Comparison of ENCODE assay signal across 9 cellular contexts in the genomic region with DNA sequence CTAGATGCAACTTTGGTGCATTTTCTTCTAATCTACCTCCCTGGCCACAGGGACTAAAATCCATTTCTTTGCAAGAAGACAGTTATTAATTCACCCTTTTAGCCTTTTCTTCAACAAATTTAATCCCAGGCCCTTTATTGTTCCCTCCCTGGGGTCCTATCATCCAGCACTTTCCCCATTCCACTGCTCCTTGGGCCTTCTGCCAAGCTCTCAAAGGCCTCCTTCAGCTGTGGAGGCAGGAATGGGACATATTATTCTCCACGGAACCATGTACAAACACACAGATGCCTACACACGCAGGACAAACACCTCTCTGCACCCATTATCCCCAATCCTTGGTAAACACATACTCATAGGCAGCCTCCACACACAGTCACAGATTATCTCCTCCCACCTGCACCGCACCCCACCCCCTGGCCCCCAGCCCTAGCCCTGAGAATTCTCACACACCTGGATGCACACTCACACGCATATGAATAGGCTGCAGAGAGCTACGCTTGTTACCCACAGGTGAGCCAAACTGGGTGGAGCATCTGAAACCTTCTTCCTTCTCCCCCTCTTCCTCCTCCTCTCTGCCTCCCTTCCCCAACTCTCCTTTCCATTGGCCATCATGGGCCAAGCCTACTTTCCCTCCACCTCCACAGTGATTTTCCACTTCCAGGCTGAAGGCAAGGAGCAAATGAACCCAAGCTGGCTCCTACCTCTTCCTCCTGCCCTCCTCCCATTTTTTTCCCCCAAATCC. TPM values are rescaled to one million over a fixed set of nuclear protein-coding genes. Genes with fewer than 3 reads are reported as not detected.
DNase-seq lines count a peak whose midpoint lies in the region; ATAC-seq, FAIRE-seq and TF ChIP-seq lines count a peak whose summit lies in the region.
"Had no signal": no experiment of that assay in that cellular context is flagged by ENCODE, and none has a peak within 500 bp of the region (broad histone marks: within the 10 kb centered on the region; RNA-seq: fewer than 3 reads in every experiment).

No MANE protein-coding gene starts in this region.

- no peaks in the 10 kb centered on the region for H3K9me3 ChIP-seq in esophagus squamous epithelium
- no peaks in the 10 kb centered on the region for H3K9me3 ChIP-seq in prostate gland

- ATAC-seq in GM19324 (IDR thresholded peaks at IDR 0.05; ENCODE audit: low FRiP score, unreplicated experiment) = no peak

- peak overlapping the region; percentile 15 to 79 (median 48) for H3K27ac ChIP-seq in esophagus squamous epithelium
- peak overlapping the region in 1 of 2 donors; percentile 11 for H3K27ac ChIP-seq in prostate gland

- H3K4me1 ChIP-seq in esophagus squamous epithelium (peaks cover 23 to 87% (median 58%) of the 10 kb centered on the region in 3 donors), prostate gland (replicated peaks) (no peaks in the 10 kb centered on the region)

- H3K27me3 ChIP-seq in esophagus squamous epithelium (no peaks in the 10 kb centered on the region), prostate gland (replicated peaks; ENCODE audit: insufficient read depth) (no peaks in the 10 kb centered on the region)

- DNase-seq in GM12891 (ENCODE audit: insufficient read length, low spot score) (no peak), NCI-H69 (lab: John Stamatoyannopoulos, UW) (peak; percentile 94), esophagus squamous epithelium (lab: John Stamatoyannopoulos, UW) (no peak), prostate gland (ENCODE audit: low spot score) (peak; percentile 32), COLO829 (ENCODE audit: low spot score) (no peak), T-helper 9 cell (no peak)
- DNase-seq: head of caudate nucleus, Kasumi-1 had no signal

- TF ChIP-seq POLR2A in GM12891 (IDR thresholded peaks at IDR 0.05; ENCODE audit: low read depth, low read length) (peak; percentile 52; the same call in 1 of the 2 replicates), esophagus squamous epithelium (IDR thresholded peaks at IDR 0.05) (no peak), prostate gland (IDR thresholded peaks at IDR 0.05) (no peak)

- TF ChIP-seq CTCF in esophagus squamous epithelium (IDR thresholded peaks at IDR 0.05) (no peak), prostate gland (IDR thresholded peaks at IDR 0.05) (no peak)

- intact Hi-C loops in esophagus squamous epithelium (cut with DNase I) = no loop called here
- intact Hi-C loops in prostate gland (cut with DNase I) = no loop called here

- H3K4me3 ChIP-seq in esophagus squamous epithelium (no peak overlapping the region), prostate gland (no peak overlapping the region)

- WGBS in esophagus squamous epithelium, 2 donors = 20 to 60% methylated on average over 4 to 5 of the region's 5 CpGs
- WGBS in prostate gland = 38% methylated on average over 5 of the region's 5 CpGs

- H3K36me3 ChIP-seq in esophagus squamous epithelium = peaks cover 4 to 29% (median 5%) of the 10 kb centered on the region in 3 donors
- H3K36me3 ChIP-seq in prostate gland = peaks cover 2 to 6% of the 10 kb centered on the region in 2 donors

- no peak for FAIRE-seq in GM12891 (lab: Jason Lieb, UNC)

TF ChIP-seq in GM12891, 5 proteins besides CTCF, POLR2A, EP300 and RAD21:
- TF ChIP-seq SPI1 (IDR thresholded peaks at IDR 0.05; ENCODE audit: low read depth, low read length) (no peak), POLR2AphosphoS5 (IDR thresholded peaks at IDR 0.05; ENCODE audit: low read depth, low read length) (peak; percentile 67)

RNA-seq across cellular contexts. Expression of gene TAGLN2, which starts 11.7 kb away (rescaled TPM):
- 378 TPM for polyA plus RNA-seq in GM12891 (2012; ENCODE audit: low read depth, missing spikeins)
- total RNA-seq in esophagus squamous epithelium (100 to 1,000 TPM; 308 to 468 (median 357) TPM), prostate gland (100 to 1,000 TPM in 1 of 2 donors, 10 to 100 TPM in 1; 97.1 to 386 TPM)

RNA-seq across cellular contexts. Expression of gene CFAP45, which starts 13.7 kb away (rescaled TPM):
- 0.49 TPM for polyA plus RNA-seq in GM12891 (2012; ENCODE audit: low read depth, missing spikeins)
- total RNA-seq in esophagus squamous epithelium = under 1 TPM in 2 of 4 donors, not detected in 2; 0.48 to 0.95 TPM
- 1 to 10 TPM in 1 of 2 donors, not detected in 1; 2.6 TPM for total RNA-seq in prostate gland

RNA-seq across cellular contexts. Expression of gene IGSF9, which starts 31.8 kb away (rescaled TPM):
- polyA plus RNA-seq in GM12891 (2012; ENCODE audit: low read depth, missing spikeins) = 0.05 TPM
- total RNA-seq in esophagus squamous epithelium (10 to 100 TPM in 1 of 4 donors, 1 to 10 TPM in 3; 4.2 to 12.0 (median 8.8) TPM), prostate gland (10 to 100 TPM in 1 of 2 donors, 1 to 10 TPM in 1; 7.6 to 17.3 TPM)

RNA-seq across cellular contexts. Expression of gene SLAMF9, which starts 40.4 kb away (rescaled TPM):
- polyA plus RNA-seq in GM12891 (2012; ENCODE audit: low read depth, missing spikeins) = not detected
- total RNA-seq in esophagus squamous epithelium = under 1 TPM in 2 of 4 donors, not detected in 2; 0.92 to 0.99 TPM
- not detected for total RNA-seq in prostate gland

RNA-seq across cellular contexts. Expression of gene VSIG8, which starts 51.2 kb away (rescaled TPM):
- not detected for polyA plus RNA-seq in GM12891 (2012; ENCODE audit: low read depth, missing spikeins)
- total RNA-seq in esophagus squamous epithelium (1 to 10 TPM in 3 of 4 donors, under 1 TPM in 1; 0.38 to 7.8 (median 1.8) TPM), prostate gland (not detected)

Comparison
In these comparisons a context has a peak if more than half of its experiments do, and no peak if none do; other contexts are left out.
1. DNase-seq: peak in NCI-H69 (single experiment) and prostate gland (single experiment); none in GM12891 (single experiment), esophagus squamous epithelium (single experiment), COLO829 (single experiment) and T-helper 9 cell (single experiment).